Comparison of ENCODE assay signal across 11 cellular contexts in the genomic region with DNA sequence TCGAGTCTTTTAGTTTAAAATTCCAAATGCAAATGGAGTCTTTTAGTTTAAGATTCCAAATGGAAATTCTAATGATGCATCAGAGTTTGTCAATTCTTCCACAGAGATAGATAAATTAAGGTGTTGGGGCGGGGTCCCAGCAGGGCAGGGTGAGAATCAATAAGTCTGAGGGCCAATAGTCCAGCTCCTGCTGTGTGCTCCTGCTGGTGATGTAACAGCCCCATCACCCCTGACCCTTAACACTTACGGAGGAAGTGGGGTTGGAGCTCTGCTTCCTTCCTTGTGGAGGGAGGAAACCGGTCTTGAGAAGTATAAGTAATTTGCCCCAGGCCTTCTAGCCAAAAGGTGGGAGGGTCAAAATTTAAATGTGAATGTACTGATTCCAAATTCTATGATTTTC. TPM values are rescaled to one million over a fixed set of nuclear protein-coding genes. Genes with fewer than 3 reads are reported as not detected.
A peak's percentile ranks its signal among the peaks of the same experiment; 100 is the strongest.
DNase-seq lines count a peak whose midpoint lies in the region; ATAC-seq and TF ChIP-seq lines count a peak whose summit lies in the region.
"Had no signal": no experiment of that assay in that cellular context is flagged by ENCODE, and none has a peak within 500 bp of the region (broad histone marks: within the 10 kb centered on the region; RNA-seq: fewer than 3 reads in every experiment).

No MANE protein-coding gene starts in this region.

- DNase-seq in CD14-positive monocyte (ENCODE audit: low spot score): peak; percentile 57
- DNase-seq in HuH-7.5 (ENCODE audit: low spot score): peak; percentile 26
- DNase-seq in activated naive CD8-positive, alpha-beta T cell treated with anti-CD3 and anti-CD28 coated beads for 36 hours: no peak
- no peak for DNase-seq in left lung
- DNase-seq in ecto neural progenitor cell (ENCODE audit: low spot score): no peak
- no peak for DNase-seq in ovary
- DNase-seq in Kasumi-1 (lab: John Stamatoyannopoulos, UW): no peak
- DNase-seq: DMS79, kidney glomerular epithelial cell, NCI-H510A treated with DMSO at 0.1 percent for 48 hours had no signal

- peak overlapping the region; percentile 43 to 85 (median 62) for H3K27ac Mint-ChIP-seq in CD14-positive monocyte
- H3K27ac Mint-ChIP-seq in activated naive CD8-positive, alpha-beta T cell treated with anti-CD3 and anti-CD28 coated beads for 36 hours: peak overlapping the region; percentile 77

- no peak for TF ChIP-seq EP300 in ovary (IDR thresholded peaks at IDR 0.05)

- peak; percentile 56 for ATAC-seq in left lung
- no peak for ATAC-seq in HG02610 (IDR thresholded peaks at IDR 0.05; ENCODE audit: unreplicated experiment)

- H3K36me3 ChIP-seq in left lung (peaks cover 0 to 42% of the 10 kb centered on the region in 2 donors), ovary (no peaks in the 10 kb centered on the region)

- 84 to 92% (median 91%) methylated on average over 4 of the region's 4 CpGs for WGBS in ovary, 3 donors

- H3K4me3 ChIP-seq in left lung: no peak overlapping the region
- no peak overlapping the region for H3K4me3 ChIP-seq in ovary

- peaks cover 39% of the 10 kb centered on the region for H3K4me1 Mint-ChIP-seq in CD14-positive monocyte
- H3K4me1 Mint-ChIP-seq in activated naive CD8-positive, alpha-beta T cell treated with anti-CD3 and anti-CD28 coated beads for 36 hours: peaks cover 62% of the 10 kb centered on the region

- no peaks in the 10 kb centered on the region for H3K27me3 Mint-ChIP-seq in CD14-positive monocyte (ENCODE audit: low read depth in 3 of 3)
- H3K27me3 Mint-ChIP-seq in activated naive CD8-positive, alpha-beta T cell treated with anti-CD3 and anti-CD28 coated beads for 36 hours: no peaks in the 10 kb centered on the region

- TF ChIP-seq POLR2A in ovary (IDR thresholded peaks at IDR 0.05): no peak

- H3K4me3 Mint-ChIP-seq in CD14-positive monocyte: peak overlapping the region in 1 of 2 donors; percentile 30
- H3K4me3 Mint-ChIP-seq in activated naive CD8-positive, alpha-beta T cell treated with anti-CD3 and anti-CD28 coated beads for 36 hours: peak overlapping the region; percentile 60

- intact Hi-C loops in CD14-positive monocyte (cut with micrococcal nuclease) (no loop called here), left lung (cut with DNase I) (no loop called here), ovary (cut with DNase I) (no loop called here)

- H3K27me3 ChIP-seq in left lung: no peaks in the 10 kb centered on the region
- no peaks in the 10 kb centered on the region for H3K27me3 ChIP-seq in ovary

- no peak for TF ChIP-seq CTCF in CD14-positive monocyte (IDR thresholded peaks at IDR 0.05)
- TF ChIP-seq CTCF in left lung (IDR thresholded peaks at IDR 0.05): no peak
- no peak for TF ChIP-seq CTCF in ovary (IDR thresholded peaks at IDR 0.05)

- H3K9me3 Mint-ChIP-seq in CD14-positive monocyte: no peaks in the 10 kb centered on the region
- no peaks in the 10 kb centered on the region for H3K9me3 Mint-ChIP-seq in activated naive CD8-positive, alpha-beta T cell treated with anti-CD3 and anti-CD28 coated beads for 36 hours

- H3K36me3 Mint-ChIP-seq in CD14-positive monocyte: peaks cover 28 to 39% of the 10 kb centered on the region in 2 donors
- H3K36me3 Mint-ChIP-seq in activated naive CD8-positive, alpha-beta T cell treated with anti-CD3 and anti-CD28 coated beads for 36 hours: peaks cover 45% of the 10 kb centered on the region

- peaks cover 6 to 15% of the 10 kb centered on the region in 2 donors for H3K4me1 ChIP-seq in left lung
- H3K4me1 ChIP-seq in ovary (ENCODE audit: insufficient read depth): no peaks in the 10 kb centered on the region

- H3K9me3 ChIP-seq in left lung (no peaks in the 10 kb centered on the region), ovary (no peaks in the 10 kb centered on the region)

- peak overlapping the region in 1 of 2 donors; percentile 29 for H3K27ac ChIP-seq in left lung
- no peak overlapping the region for H3K27ac ChIP-seq in ovary

RNA-seq across cellular contexts. Expression of gene ZBTB2, which starts 17.3 kb away (rescaled TPM):
- polyA plus RNA-seq in CD14-positive monocyte: 1 to 10 TPM; 7.2 to 9.6 TPM
- total RNA-seq in activated naive CD8-positive, alpha-beta T cell treated with anti-CD3 and anti-CD28 coated beads for 36 hours: 10 to 100 TPM; 26.8 to 28.2 TPM
- 10 to 100 TPM; 10.7 to 13.7 TPM for total RNA-seq in left lung
- total RNA-seq in ovary: 10 to 100 TPM in 6 of 7 donors, 1 to 10 TPM in 1; 8.8 to 31.2 (median 18.3) TPM
- polyA plus RNA-seq in ovary: 10 to 100 TPM; 12.1 to 18.3 TPM

Comparison
In these comparisons a context has a peak if more than half of its experiments do, and no peak if none do; other contexts are left out.
1. DNase-seq: peak in CD14-positive monocyte (single experiment) and HuH-7.5 (single experiment); none in activated naive CD8-positive, alpha-beta T cell treated with anti-CD3 and anti-CD28 coated beads for 36 hours (single experiment), left lung (0 of 2), ecto neural progenitor cell (single experiment), ovary (0 of 5) and Kasumi-1 (0 of 2).